22 cellular contexts compared by ENCODE assay signal in genomic region chr13:112165712-112166111, GRCh38.
"Had no signal": no experiment of that assay in that cellular context is flagged by ENCODE, and none has a peak within 500 bp of the region (broad histone marks: within the 10 kb centered on the region; RNA-seq: fewer than 3 reads in every experiment).

No MANE protein-coding gene starts in this region.

- H3K9me3 ChIP-seq: esophagus muscularis mucosa, gastroesophageal sphincter, psoas muscle, spleen, tibial artery had no signal

- H3K27ac ChIP-seq: coronary artery, epithelial cell of prostate, esophagus muscularis mucosa, gastroesophageal sphincter, parathyroid adenoma, psoas muscle, spleen, tibial artery had no signal

- H3K36me3 ChIP-seq: esophagus muscularis mucosa, gastroesophageal sphincter, spleen, tibial artery had no signal

- H3K36me3 Mint-ChIP-seq: mesothelial cell of epicardium; natural killer cell; stimulated activated memory B cell treated with anti-CD40 and anti-IgM and Interleukin-4, amounts not matched to agents 10 μg/mL and 1 μg/mL and 100 μg/mL, for 72 hours had no signal

- H3K79me2 ChIP-seq: parathyroid adenoma had no signal

- H3K4me3 ChIP-seq: coronary artery, esophagus muscularis mucosa, gastroesophageal sphincter, psoas muscle, spleen, tibial artery had no signal

- DNase-seq: caudate nucleus; effector CD8-positive, alpha-beta T cell; kidney; left colon; mammary epithelial cell; natural killer cell; psoas muscle; retina; spleen; stimulated activated CD4-positive, alpha-beta T cell treated with anti-CD3 and anti-CD28 coated beads, Interleukin-15, amount 100 ng/mL, for 24 hours; stimulated activated CD4-positive, alpha-beta T cell treated with anti-CD3 and anti-CD28 coated beads, Interleukin-1b, Interleukin-23, amount 100 ng/mL, for 48 hours; stimulated activated CD4-positive, alpha-beta T cell treated with anti-CD3 and anti-CD28 coated beads, Interleukin-4, amount 100 ng/mL, for 24 hours; tibial artery had no signal

- FAIRE-seq: kidney had no signal

- H3K27ac Mint-ChIP-seq: mesothelial cell of epicardium; natural killer cell; stimulated activated memory B cell treated with anti-CD40 and anti-IgM and Interleukin-4, amounts not matched to agents 10 μg/mL and 1 μg/mL and 100 μg/mL, for 72 hours; stimulated activated naive CD8-positive, alpha-beta T cell treated with anti-CD3 and anti-CD28 coated beads, Interleukin-15, Interleukin-2, amounts not matched to agents 100 ng/mL and 50 ng/mL, for 24 hours had no signal

- H2AFZ ChIP-seq: parathyroid adenoma had no signal

- H3K4me1 Mint-ChIP-seq: natural killer cell; stimulated activated memory B cell treated with anti-CD40 and anti-IgM and Interleukin-4, amounts not matched to agents 10 μg/mL and 1 μg/mL and 100 μg/mL, for 72 hours had no signal

- ATAC-seq: gastroesophageal sphincter; left colon; natural killer cell; psoas muscle; sciatic nerve; stimulated activated memory B cell treated with anti-CD40 and anti-IgM and Interleukin-4, amounts not matched to agents 10 μg/mL and 1 μg/mL and 100 μg/mL, for 72 hours had no signal

- H3K9ac ChIP-seq: parathyroid adenoma had no signal

- H3K4me1 ChIP-seq: esophagus muscularis mucosa, gastroesophageal sphincter, parathyroid adenoma, psoas muscle, spleen, tibial artery had no signal

- H3K4me3 Mint-ChIP-seq: mesothelial cell of epicardium; natural killer cell; stimulated activated memory B cell treated with anti-CD40 and anti-IgM and Interleukin-4, amounts not matched to agents 10 μg/mL and 1 μg/mL and 100 μg/mL, for 72 hours; stimulated activated naive CD8-positive, alpha-beta T cell treated with anti-CD3 and anti-CD28 coated beads, Interleukin-15, Interleukin-2, amounts not matched to agents 100 ng/mL and 50 ng/mL, for 24 hours had no signal

- H3K9me3 Mint-ChIP-seq: mesothelial cell of epicardium; natural killer cell; stimulated activated memory B cell treated with anti-CD40 and anti-IgM and Interleukin-4, amounts not matched to agents 10 μg/mL and 1 μg/mL and 100 μg/mL, for 72 hours; stimulated activated naive CD8-positive, alpha-beta T cell treated with anti-CD3 and anti-CD28 coated beads, Interleukin-15, Interleukin-2, amounts not matched to agents 100 ng/mL and 50 ng/mL, for 24 hours had no signal
